Comparison of ENCODE assay signal across 8 cellular contexts in genomic region chr1:46876093-46876492, GRCh38.
A peak's percentile ranks its signal among the peaks of the same experiment; 100 is the strongest.
DNase-seq lines count a peak whose midpoint lies in the region; ATAC-seq and TF ChIP-seq lines count a peak whose summit lies in the region.
"Not testable (repeated sequence)": the region's sequence is repeated elsewhere in the genome, so short reads cannot be mapped to it uniquely, and the experiment has no call there.

No MANE protein-coding gene starts in this region.

- not testable (repeated sequence) for H3K4me3 Mint-ChIP-seq in nephron progenitor cell, type B pancreatic cell

- H3K4me3 ChIP-seq in Loucy (ENCODE audit: low read length, poor library complexity, severe bottlenecking); RWPE2 (ENCODE audit: severe bottlenecking); coronary artery; cardiac muscle cell: not testable (repeated sequence)

- not testable (repeated sequence) for H3K9me3 ChIP-seq in Loucy (ENCODE audit: insufficient read depth, low read depth, low read length); RWPE2 (ENCODE audit: severe bottlenecking); cardiac muscle cell (ENCODE audit: low read depth)

- H3K27me3 Mint-ChIP-seq in nephron progenitor cell (ENCODE audit: low read depth, poor library complexity); type B pancreatic cell: not testable (repeated sequence)

- H3K9me3 Mint-ChIP-seq in nephron progenitor cell, type B pancreatic cell: not testable (repeated sequence)

- H3K4me1 Mint-ChIP-seq in nephron progenitor cell; type B pancreatic cell (ENCODE audit: unreplicated experiment): not testable (repeated sequence)

- TF ChIP-seq CTCF in AG09319 (IDR thresholded peaks at IDR 0.05; ENCODE audit: low read depth, low read length) (peak; percentile 1; the same call in 1 of the 2 replicates), GM12873 (IDR thresholded peaks at IDR 0.05; ENCODE audit: insufficient read depth, low read depth, low read length, missing control alignments) (peak; percentile 18), Loucy (conservative IDR thresholded peaks at IDR 0.05; ENCODE audit: low read length) (peak; percentile 52), RWPE2 (IDR thresholded peaks at IDR 0.05; ENCODE audit: poor library complexity, severe bottlenecking) (peak; percentile 46), coronary artery (IDR thresholded peaks at IDR 0.05) (peak; percentile 25), cardiac muscle cell (IDR thresholded peaks at IDR 0.05; ENCODE audit: low read depth, low read length) (peak; percentile 26), nephron progenitor cell (IDR thresholded peaks at IDR 0.05) (peak; percentile 43), type B pancreatic cell (conservative IDR thresholded peaks at IDR 0.05) (peak; percentile 67)

- not testable (repeated sequence) for H3K27me3 ChIP-seq in Loucy (ENCODE audit: insufficient read depth, low read length, poor library complexity, severe bottlenecking); RWPE2 (ENCODE audit: insufficient read depth, poor library complexity, severe bottlenecking); cardiac muscle cell

- not testable (repeated sequence) for H3K27ac ChIP-seq in RWPE2 (ENCODE audit: poor library complexity, severe bottlenecking); coronary artery; cardiac muscle cell

- not testable (repeated sequence) for H3F3A ChIP-seq in Loucy (ENCODE audit: low read depth)

- not testable (repeated sequence) for H2AFZ ChIP-seq in Loucy (ENCODE audit: low read length)

- not testable (repeated sequence) for H3K4me1 ChIP-seq in Loucy (ENCODE audit: insufficient read depth, low read length, poor library complexity, severe bottlenecking); RWPE2 (ENCODE audit: insufficient read depth, poor library complexity, severe bottlenecking); cardiac muscle cell (ENCODE audit: low read depth)

- not testable (repeated sequence) for H3K36me3 ChIP-seq in Loucy (ENCODE audit: insufficient read depth, low read length); RWPE2 (ENCODE audit: low read depth); cardiac muscle cell

- not testable (repeated sequence) for DNase-seq in AG09319 (ENCODE audit: extremely low read depth, low read depth); RWPE2 (ENCODE audit: low spot score); coronary artery (ENCODE audit: low spot score); nephron progenitor cell; type B pancreatic cell (ENCODE audit: extremely low spot score, unreplicated experiment)
- peak in 1 of 2 donors; percentile 0 for DNase-seq in cardiac muscle cell (ENCODE audit: low read depth in 1 of 2, low spot score in 1 of 2)

- not testable (repeated sequence) for H4K20me1 ChIP-seq in Loucy (ENCODE audit: insufficient read depth, low read length, poor library complexity, severe bottlenecking)

- not testable (repeated sequence) for H3K27ac Mint-ChIP-seq in nephron progenitor cell, type B pancreatic cell

- H3K36me3 Mint-ChIP-seq in nephron progenitor cell (ENCODE audit: low read depth); type B pancreatic cell: not testable (repeated sequence)

- ATAC-seq in RWPE2 (ENCODE audit: low read depth): not testable (repeated sequence)

- H3K79me2 ChIP-seq in Loucy (ENCODE audit: insufficient read depth, low read length): not testable (repeated sequence)

- not testable (repeated sequence) for H3K4me2 ChIP-seq in Loucy (ENCODE audit: low read depth, low read length, poor library complexity, severe bottlenecking)

- H3K9ac ChIP-seq in Loucy (ENCODE audit: low read depth, low read length, poor library complexity, severe bottlenecking): not testable (repeated sequence)

- not testable (repeated sequence) for H3K9me2 ChIP-seq in Loucy (replicated peaks; ENCODE audit: low read depth, low read length)

Comparison
In these comparisons a context has a peak if more than half of its experiments do, and no peak if none do; other contexts are left out.
1. CTCF ChIP-seq: peak in every context shown above with its lines; median percentile 67 in type B pancreatic cell; 52 in Loucy; 46 in RWPE2; 43 in nephron progenitor cell; 26 in cardiac muscle cell; 25 in coronary artery; 18 in GM12873; 1 in AG09319.